1 cellular context compared by ENCODE assay signal in genomic region chr7:140680886-140681285, GRCh38.
TF ChIP-seq lines count a peak whose summit lies in the region.

No MANE protein-coding gene starts in this region.

TF ChIP-seq in IMR-90, 13 proteins besides CTCF, POLR2A, EP300 and RAD21 (continued from another document):
- TF ChIP-seq USF2 (IDR thresholded peaks at IDR 0.05; ENCODE audit: low read depth, low read length) (no peak), FOS (IDR thresholded peaks at IDR 0.05; ENCODE audit: low read depth, low read length) (no peak), CEBPB (IDR thresholded peaks at IDR 0.05; ENCODE audit: low read depth, low read length) (no peak), BHLHE40 (IDR thresholded peaks at IDR 0.05; ENCODE audit: low read depth, low read length) (no peak), SMC3 (IDR thresholded peaks at IDR 0.05; ENCODE audit: low read depth, low read length) (no peak), RFX5 (IDR thresholded peaks at IDR 0.05; ENCODE audit: low read depth, low read length) (no peak), MXI1 (IDR thresholded peaks at IDR 0.05; ENCODE audit: borderline replicate concordance, low read depth, low read length) (no peak)
